26 cellular contexts compared by ENCODE assay signal in genomic region chr12:18969512-18969911, GRCh38.
"Had no signal": no experiment of that assay in that cellular context is flagged by ENCODE, and none has a peak within 500 bp of the region (broad histone marks: within the 10 kb centered on the region; RNA-seq: fewer than 3 reads in every experiment).

No MANE protein-coding gene starts in this region.

- H3K27me3 ChIP-seq: colonic mucosa, esophagus squamous epithelium, gastrocnemius medialis, heart right ventricle, left lung had no signal

- H3K4me1 ChIP-seq: colonic mucosa, esophagus squamous epithelium, gastrocnemius medialis, heart right ventricle, left lung, lower lobe of right lung had no signal

- ATAC-seq: effector memory CD8-positive, alpha-beta T cell; esophagus mucosa; gastrocnemius medialis; heart right ventricle; left cardiac atrium; left lung; left ventricle myocardium superior; lower lobe of right lung; mucosa of descending colon had no signal

- H3K4me3 ChIP-seq: colonic mucosa, esophagus squamous epithelium, gastrocnemius medialis, heart right ventricle, left lung, lower lobe of right lung, mucosa of descending colon had no signal

- DNase-seq: colonic mucosa; cortex of kidney; effector CD8-positive, alpha-beta T cell; effector memory CD8-positive, alpha-beta T cell; endodermal cell; erythroblast; esophagus squamous epithelium; foreskin fibroblast; foreskin melanocyte; gastrocnemius medialis; glutamatergic neuron; head of caudate nucleus; heart right ventricle; hippocampal formation; left cardiac atrium; left lung; left ventricle myocardium superior; lower lobe of right lung; mesenchymal stem cell; mucosa of descending colon; naive B cell had no signal

- H3K9me3 ChIP-seq: colonic mucosa, esophagus squamous epithelium, gastrocnemius medialis, heart right ventricle, left lung, lower lobe of right lung, mucosa of descending colon had no signal

- H3K27ac ChIP-seq: colonic mucosa, epithelial cell of prostate, esophagus squamous epithelium, gastrocnemius medialis, heart right ventricle, left lung, lower lobe of right lung had no signal

- H3K36me3 ChIP-seq: colonic mucosa, esophagus squamous epithelium, gastrocnemius medialis, heart right ventricle, left lung, lower lobe of right lung had no signal

- FAIRE-seq: endometrium, islet of Langerhans, keratinocyte had no signal
